In the genomic region with DNA sequence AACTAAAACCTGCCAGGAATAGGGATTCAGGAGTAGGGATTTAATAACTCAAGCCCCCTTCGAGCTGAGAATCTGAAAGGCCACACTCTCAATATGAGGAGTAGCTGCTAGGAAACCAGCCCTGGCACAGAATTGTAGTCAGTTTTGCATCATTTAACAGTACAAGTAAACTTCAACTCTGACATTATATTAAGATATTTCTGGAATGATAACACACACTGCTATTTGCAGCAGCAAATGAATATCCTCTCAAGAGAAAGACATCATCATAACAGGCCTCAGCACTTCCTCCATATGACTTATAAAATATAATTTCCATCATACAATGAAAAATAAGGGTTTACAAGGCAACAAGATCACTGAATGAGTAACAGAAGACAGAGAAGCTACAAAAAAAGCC, we compare ENCODE assay signal across 20 cellular contexts.
A peak's percentile ranks its signal among the peaks of the same experiment; 100 is the strongest.
DNase-seq lines count a peak whose midpoint lies in the region; ATAC-seq and TF ChIP-seq lines count a peak whose summit lies in the region.
"Had no signal": no experiment of that assay in that cellular context is flagged by ENCODE, and none has a peak within 500 bp of the region (broad histone marks: within the 10 kb centered on the region; RNA-seq: fewer than 3 reads in every experiment).

No MANE protein-coding gene starts in this region.

- no peak for TF ChIP-seq CTCF in ascending aorta (IDR thresholded peaks at IDR 0.05)

- no peaks in the 10 kb centered on the region for H3K9me3 ChIP-seq in ascending aorta
- H3K9me3 ChIP-seq: A549, MG63 had no signal

- DNase-seq in GM04503 (ENCODE audit: low read depth) = peak; percentile 10
- peak; percentile 16 for DNase-seq in dedifferentiated amniotic fluid mesenchymal stem cell (ENCODE audit: extremely low spot score)
- DNase-seq in iris pigment epithelial cell (ENCODE audit: low read depth) = peak; percentile 63
- DNase-seq in stromal cell of bone marrow (ENCODE audit: low read depth) = peak; percentile 1
- no peak for DNase-seq in activated effector memory CD4-positive, alpha-beta T cell treated with Interleukin-2 at 50 U/mL for 16 hours
- no peak for DNase-seq in ascending aorta (ENCODE audit: low spot score in 2 of 2)
- DNase-seq: C1 segment of cervical spinal cord; DMS79; H9; Kasumi-1; MG63; NCI-H1092; NCI-H1436 treated with DMSO at 0.1 percent for 48 hours; NCI-H2029; NCI-H2171 treated with DMSO at 0.1 percent for 48 hours; NCI-H446; NK-92 treated with Interleukin-12 subunit alpha and Interleukin-12 subunit beta, amount 100 ng/mL, for 24 hours had no signal

- H3K4me3 ChIP-seq in ascending aorta = no peak overlapping the region
- H3K4me3 ChIP-seq: A549, MG63 had no signal

- H3K36me3 ChIP-seq in ascending aorta = no peaks in the 10 kb centered on the region
- H3K36me3 ChIP-seq: MG63 had no signal

- no peak overlapping the region for H3K27ac ChIP-seq in ascending aorta
- H3K27ac ChIP-seq: A549 had no signal

- H3K27me3 ChIP-seq in ascending aorta = no peaks in the 10 kb centered on the region
- H3K27me3 ChIP-seq: MG63 had no signal

- ATAC-seq in activated CD4-positive, CD25-positive, alpha-beta regulatory T cell treated with anti-CD3 and anti-CD28 coated beads, Interleukin-2, amount 50 U/mL, for 24 hours = no peak
- ATAC-seq: A549, Right ventricle myocardium inferior had no signal

- no peaks in the 10 kb centered on the region for H3K4me1 ChIP-seq in ascending aorta
- H3K4me1 ChIP-seq: A549 had no signal

- intact Hi-C loops in ascending aorta (cut with DNase I) = no loop called here

Comparison
In these comparisons a context has a peak if more than half of its experiments do, and no peak if none do; other contexts are left out.
1. DNase-seq: peak in GM04503 (single experiment), dedifferentiated amniotic fluid mesenchymal stem cell (single experiment), iris pigment epithelial cell (single experiment) and stromal cell of bone marrow (single experiment); none in activated effector memory CD4-positive, alpha-beta T cell treated with Interleukin-2 at 50 U/mL for 16 hours (single experiment) and ascending aorta (0 of 2).